8 cellular contexts compared by ENCODE assay signal in genomic region chr22:40107756-40108437, GRCh38.
DNase-seq lines count a peak whose midpoint lies in the region; ATAC-seq and TF ChIP-seq lines count a peak whose summit lies in the region.

No MANE protein-coding gene starts in this region.

- H2AFZ ChIP-seq in IMR-90 (replicated peaks; ENCODE audit: low read length, poor library complexity) = no peak overlapping the region

- no peaks in the 10 kb centered on the region for H3K9me3 ChIP-seq in IMR-90 (ENCODE audit: control insufficient read depth, insufficient read depth, low read length)

- no peak overlapping the region for H3K4ac ChIP-seq in IMR-90 (ENCODE audit: low read depth, low read length)

- H3K27ac Mint-ChIP-seq in activated T-cell treated with anti-CD3 and anti-CD28 coated beads, Interleukin-2, amount 50 U/mL, for 24 hours = peak overlapping the region; percentile 92

- H3K4me3 ChIP-seq in IMR-90 (ENCODE audit: insufficient read depth, low read depth, low read length) = peak overlapping the region; percentile 17; the same call in 1 of the 2 replicates

- H3K79me1 ChIP-seq in IMR-90 (ENCODE audit: low read depth in 1 of 2, low read length in 2 of 2) = peaks cover 3 to 4% of the 10 kb centered on the region in 2 experiments; a peak in 3 of 4 replicates

- H3K27ac ChIP-seq in IMR-90 (ENCODE audit: insufficient read depth, low read length) = peak overlapping the region; percentile 21; the same call in 1 of the 2 replicates

- no peaks in the 10 kb centered on the region for H3K9me3 Mint-ChIP-seq in activated T-cell treated with anti-CD3 and anti-CD28 coated beads, Interleukin-2, amount 50 U/mL, for 24 hours

- H3K18ac ChIP-seq in IMR-90 (ENCODE audit: low read depth, low read length) = peak overlapping the region; percentile 23; the same call in 1 of the 2 replicates

- no peak overlapping the region for H2AK9ac ChIP-seq in IMR-90 (replicated peaks; ENCODE audit: low read depth, low read length, poor library complexity)

- CTCF ChIA-PET in IMR-90 (lab: Yijun Ruan, JAX) = interaction anchor here (1.0 kb wide), 1 partner anchor 29 kb away, joined by 3 read pairs; no protein-coding TSS in a partner anchor

- TF ChIP-seq POLR2A in IMR-90 (IDR thresholded peaks at IDR 0.05; ENCODE audit: low read depth, low read length) = no peak

- intact Hi-C loops in IMR-90 (cut with micrococcal nuclease) = no loop called here

- no peak overlapping the region for H4K91ac ChIP-seq in IMR-90 (ENCODE audit: insufficient read depth, low read depth, low read length)

- peak overlapping the region; percentile 49 for H4K5ac ChIP-seq in IMR-90 (ENCODE audit: low read depth, low read length)

- H3K23ac ChIP-seq in IMR-90 (ENCODE audit: low read depth, low read length) = 0 out of 2 replicates have a peak overlapping the region, but pooled peaks have one; percentile 34

- H2BK20ac ChIP-seq in IMR-90 (ENCODE audit: low read depth, low read length) = no peak overlapping the region

- H3K9me1 ChIP-seq in IMR-90 (ENCODE audit: insufficient read depth, low read length) = peaks cover 3% of the 10 kb centered on the region; the same call in 1 of the 2 replicates

- no peak overlapping the region for H2BK5ac ChIP-seq in IMR-90 (ENCODE audit: low read depth, low read length, poor library complexity, severe bottlenecking)

- no peaks in the 10 kb centered on the region for H3K36me3 ChIP-seq in IMR-90 (ENCODE audit: control insufficient read depth, insufficient read depth, low read length)

- POLR2A ChIA-PET in IMR-90 (lab: Charles Lee; ENCODE audit: unreplicated experiment) = interaction anchor here (0.5 kb wide), 1 partner anchor 198 kb away, joined by 3 read pairs; no protein-coding TSS in a partner anchor

- no peak overlapping the region for H2BK120ac ChIP-seq in IMR-90 (ENCODE audit: low read depth, low read length)

- H3K9ac ChIP-seq in IMR-90 (ENCODE audit: low read depth, low read length) = 0 out of 2 replicates have a peak overlapping the region, but pooled peaks have one; percentile 36

- H3K27me3 ChIP-seq in IMR-90 (ENCODE audit: control insufficient read depth, insufficient read depth, low read length) = no peaks in the 10 kb centered on the region; the same call in 1 of the 2 replicates

- in situ Hi-C loops in IMR-90 (cut with MboI; ENCODE audit: low sequenced_read_pairs) = no loop called here

- peak overlapping the region; percentile 65 for H3K4me2 ChIP-seq in IMR-90 (ENCODE audit: low read depth, low read length)

- no peaks in the 10 kb centered on the region for H3K36me3 Mint-ChIP-seq in activated T-cell treated with anti-CD3 and anti-CD28 coated beads, Interleukin-2, amount 50 U/mL, for 24 hours (ENCODE audit: low read depth)

- no TSS peak for BruUV-seq in IMR-90 (replicated peaks; lab: Mats Ljungman, UMichigan)

- peak; percentile 12 for DNase-seq in IMR-90
- DNase-seq in activated T-cell treated with anti-CD3 and anti-CD28 coated beads, Interleukin-2, amount 50 U/mL, for 24 hours = peak; percentile 60
- peak; percentile 50 for DNase-seq in glomerular visceral epithelial cell (ENCODE audit: extremely low spot score)
- DNase-seq in stimulated activated CD4-positive, alpha-beta T cell treated with anti-CD3 and anti-CD28 coated beads, Interleukin-4, amount 100 ng/mL, for 24 hours = peak; percentile 26
- no peak for DNase-seq in GM20000 (ENCODE audit: low spot score)
- DNase-seq in ureter (ENCODE audit: low spot score) = no peak

- WGBS in IMR-90 (ENCODE audit: extremely low coverage in 2 of 2, insufficient read length in 1 of 2), 2 experiments = 40% methylated on average over 3 of the region's 6 CpGs; no CpG with 5 or more reads in 1 of the 2 experiments

- dilution Hi-C loops in IMR-90 (cut with HindIII; ENCODE audit: low sequenced_read_pairs, unreplicated experiment) = no loop called here

- no peak for TF ChIP-seq CTCF in IMR-90 (conservative IDR thresholded peaks at IDR 0.05; ENCODE audit: low read depth, low read length)
- TF ChIP-seq CTCF in GM20000 (IDR thresholded peaks at IDR 0.05; ENCODE audit: extremely low read depth, missing control alignments) = no peak

- H2BK15ac ChIP-seq in IMR-90 (ENCODE audit: low read depth, low read length) = no peak overlapping the region

- H3K4me1 ChIP-seq in IMR-90 (ENCODE audit: control insufficient read depth, insufficient read depth, low read length) = peaks cover 8% of the 10 kb centered on the region

- ATAC-seq in IMR-90 (ENCODE audit: low read depth) = peak; percentile 76
- ATAC-seq in HG03457 (IDR thresholded peaks at IDR 0.05; ENCODE audit: unreplicated experiment) = no peak
- no peak for ATAC-seq in HG03135 (IDR thresholded peaks at IDR 0.05; ENCODE audit: unreplicated experiment)

- H4K8ac ChIP-seq in IMR-90 (ENCODE audit: low read depth in 2 of 2, low read length in 2 of 2) = peak overlapping the region in 1 of 2 experiments; percentile 20; a peak in 1 of 4 replicates

- no peak overlapping the region for H2AK5ac ChIP-seq in IMR-90 (ENCODE audit: low read depth, low read length)

- peaks cover 85% of the 10 kb centered on the region for H3K4me1 Mint-ChIP-seq in activated T-cell treated with anti-CD3 and anti-CD28 coated beads, Interleukin-2, amount 50 U/mL, for 24 hours (ENCODE audit: low read depth)

- H3K4me3 Mint-ChIP-seq in activated T-cell treated with anti-CD3 and anti-CD28 coated beads, Interleukin-2, amount 50 U/mL, for 24 hours = peak overlapping the region; percentile 77

- H3K14ac ChIP-seq in IMR-90 (replicated peaks; ENCODE audit: low read depth, low read length) = 0 out of 2 replicates have a peak overlapping the region, but pooled peaks have one; percentile 8

- H4K20me1 ChIP-seq in IMR-90 (ENCODE audit: insufficient read depth, low read length) = peaks cover 2% of the 10 kb centered on the region; the same call in 1 of the 2 replicates

- H3K56ac ChIP-seq in IMR-90 (ENCODE audit: extremely low read depth, insufficient read depth, low read length) = no peak overlapping the region

- TF ChIP-seq RAD21 in IMR-90 (IDR thresholded peaks at IDR 0.05; ENCODE audit: low read length) = no peak

- no peaks in the 10 kb centered on the region for H3K27me3 Mint-ChIP-seq in activated T-cell treated with anti-CD3 and anti-CD28 coated beads, Interleukin-2, amount 50 U/mL, for 24 hours

TF ChIP-seq in IMR-90, 13 proteins besides CTCF, POLR2A, EP300 and RAD21:
- TF ChIP-seq MXI1 (IDR thresholded peaks at IDR 0.05; ENCODE audit: borderline replicate concordance, low read depth, low read length) = no peak
- no peak for TF ChIP-seq ELK1 (IDR thresholded peaks at IDR 0.05; ENCODE audit: borderline replicate concordance, low read depth, low read length)
- TF ChIP-seq NFE2L2 (IDR thresholded peaks at IDR 0.05; ENCODE audit: low read depth, low read length) = no peak
- TF ChIP-seq BHLHE40 (IDR thresholded peaks at IDR 0.05; ENCODE audit: low read depth, low read length) = no peak
- no peak for TF ChIP-seq MAZ (IDR thresholded peaks at IDR 0.05; ENCODE audit: borderline replicate concordance, low read depth, low read length)
- TF ChIP-seq USF2 (IDR thresholded peaks at IDR 0.05; ENCODE audit: low read depth, low read length) = no peak
- no peak for TF ChIP-seq FOS (IDR thresholded peaks at IDR 0.05; ENCODE audit: low read depth, low read length)
- TF ChIP-seq CHD1 (IDR thresholded peaks at IDR 0.05; ENCODE audit: low read depth, low read length) = no peak
- no peak for TF ChIP-seq RFX5 (IDR thresholded peaks at IDR 0.05; ENCODE audit: low read depth, low read length)
- TF ChIP-seq MAFK (IDR thresholded peaks at IDR 0.05; ENCODE audit: low read depth, low read length) = no peak
- TF ChIP-seq RCOR1 (IDR thresholded peaks at IDR 0.05; ENCODE audit: insufficient replicate concordance, low read length) = no peak
- no peak for TF ChIP-seq CEBPB (IDR thresholded peaks at IDR 0.05; ENCODE audit: low read depth, low read length)
- TF ChIP-seq SMC3 (IDR thresholded peaks at IDR 0.05; ENCODE audit: low read depth, low read length) = no peak

Comparison
In these comparisons a context has a peak if more than half of its experiments do, and no peak if none do; other contexts are left out.
1. DNase-seq: peak in IMR-90 (single experiment), activated T-cell treated with anti-CD3 and anti-CD28 coated beads, Interleukin-2, amount 50 U/mL, for 24 hours (single experiment), glomerular visceral epithelial cell (single experiment) and stimulated activated CD4-positive, alpha-beta T cell treated with anti-CD3 and anti-CD28 coated beads, Interleukin-4, amount 100 ng/mL, for 24 hours (single experiment); none in GM20000 (single experiment) and ureter (single experiment).